28 cellular contexts compared by ENCODE assay signal in the genomic region with DNA sequence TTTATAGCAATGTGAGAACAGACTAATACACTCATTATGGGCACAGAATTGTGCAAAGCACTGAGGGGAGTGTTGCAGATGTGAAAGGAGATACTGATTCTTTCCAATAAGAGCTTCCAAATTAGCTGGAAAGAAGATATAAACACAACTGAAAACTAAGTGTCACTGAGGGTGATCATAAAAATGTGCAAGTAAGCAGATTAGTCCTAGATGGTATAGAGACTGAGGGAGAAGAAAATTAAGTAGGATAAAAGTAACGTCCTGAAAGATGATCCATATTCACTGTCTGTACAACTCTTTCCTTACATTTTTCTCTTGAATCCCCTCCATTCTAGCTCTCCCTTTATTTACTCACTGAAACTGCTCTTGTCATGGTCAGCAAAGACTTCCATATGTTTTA. TPM values are rescaled to one million over a fixed set of nuclear protein-coding genes. Genes with fewer than 3 reads are reported as not detected.
"Had no signal": no experiment of that assay in that cellular context is flagged by ENCODE, and none has a peak within 500 bp of the region (broad histone marks: within the 10 kb centered on the region; RNA-seq: fewer than 3 reads in every experiment).

No MANE protein-coding gene starts in this region.

- H3K36me3 ChIP-seq: stomach, suprapubic skin, thoracic aorta, thyroid gland, tibial artery, tibial nerve, transverse colon, upper lobe of left lung, upper lobe of right lung, uterus, vagina had no signal

- H3K4me1 ChIP-seq: stomach, suprapubic skin, testis, thyroid gland, tibial artery, tibial nerve, transverse colon, upper lobe of left lung, upper lobe of right lung, uterus, vagina had no signal

- H3K27me3 ChIP-seq: testis, thyroid gland, upper lobe of left lung, uterus, vagina had no signal

- ATAC-seq: stimulated activated effector memory CD8-positive, alpha-beta T cell treated with anti-CD3 and anti-CD28 coated beads, Interleukin-12 subunit alpha, Interleukin-12 subunit beta, amount 100 ng/mL, for 72 hours; stimulated activated memory B cell treated with anti-CD40 and anti-IgM and Interleukin-4, amounts not matched to agents 10 μg/mL and 1 μg/mL and 100 μg/mL, for 72 hours; stimulated activated naive B cell treated with anti-CD40 and anti-IgM and Interleukin-4, amounts not matched to agents 10 μg/mL and 1 μg/mL and 100 μg/mL, for 72 hours; stimulated activated naive CD8-positive, alpha-beta T cell treated with anti-CD3 and anti-CD28 coated beads, Interleukin-15, amount 100 ng/mL, for 72 hours; stimulated activated naive CD8-positive, alpha-beta T cell treated with anti-CD3 and anti-CD28 coated beads, Interleukin-15, Interleukin-2, amounts not matched to agents 100 U/mL and 50 U/mL, for 24 hours; upper lobe of right lung had no signal

- H3K27ac ChIP-seq: stomach, suprapubic skin, testis, thoracic aorta, thyroid gland, tibial artery, tibial nerve, transverse colon, upper lobe of left lung, upper lobe of right lung, uterus, vagina had no signal

- DNase-seq: stimulated activated CD4-positive, alpha-beta T cell treated with anti-CD3 and anti-CD28 coated beads, Interleukin-2, amount 100 ng/mL, for 48 hours; stimulated activated CD4-positive, alpha-beta T cell treated with anti-CD3 and anti-CD28 coated beads, Interleukin-4, amount 100 ng/mL, for 1 hour; stimulated activated CD4-positive, alpha-beta T cell treated with anti-CD3 and anti-CD28 coated beads, Interleukin-4, amount 100 ng/mL, for 24 hours; stimulated activated CD4-positive, alpha-beta T cell treated with anti-CD3 and anti-CD28 coated beads, Interleukin-4, amount 100 ng/mL, for 4 hours; stimulated activated CD8-positive, alpha-beta memory T cell treated with anti-CD3 and anti-CD28 coated beads, Interleukin-4, amount 100 ng/mL, for 48 hours; stimulated activated naive B cell treated with anti-CD40 and anti-IgM and Interleukin-4, amounts not matched to agents 10 μg/mL and 1 μg/mL and 100 μg/mL, for 72 hours; stimulated activated naive CD4-positive, alpha-beta T cell; stimulated activated naive CD4-positive, alpha-beta T cell treated with Interleukin-2 at 50 U/mL for 16 hours; stimulated activated naive CD8-positive, alpha-beta T cell treated with anti-CD3 and anti-CD28 coated beads, Interleukin-15, amount 100 ng/mL, for 72 hours; stimulated activated naive CD8-positive, alpha-beta T cell treated with anti-CD3 and anti-CD28 coated beads, Interleukin-15, Interleukin-2, amounts not matched to agents 100 U/mL and 50 U/mL, for 24 hours; stomach; substantia nigra; testis; thyroid gland; tibial artery; transverse colon; trophoblast cell; upper lobe of left lung; upper lobe of right lung; uterus had no signal

- H3K4me3 ChIP-seq: stomach, suprapubic skin, testis, thoracic aorta, thyroid gland, tibial artery, tibial nerve, transverse colon, upper lobe of left lung, upper lobe of right lung, uterus, vagina had no signal

- H3K9me3 ChIP-seq: stomach, suprapubic skin, testis, thoracic aorta, thyroid gland, tibial artery, tibial nerve, transverse colon, upper lobe of left lung, upper lobe of right lung, uterus, vagina had no signal

RNA-seq across cellular contexts. Expression of a gene that starts 11.2 kb away (rescaled TPM):
- total RNA-seq: subcutaneous adipose tissue, suprapubic skin, thoracic aorta, thyroid gland, tibial nerve, transverse colon, upper lobe of left lung, upper lobe of right lung, ureter had no signal
- polyA plus RNA-seq: stomach had no signal
